9 cellular contexts compared by ENCODE assay signal in the genomic region with DNA sequence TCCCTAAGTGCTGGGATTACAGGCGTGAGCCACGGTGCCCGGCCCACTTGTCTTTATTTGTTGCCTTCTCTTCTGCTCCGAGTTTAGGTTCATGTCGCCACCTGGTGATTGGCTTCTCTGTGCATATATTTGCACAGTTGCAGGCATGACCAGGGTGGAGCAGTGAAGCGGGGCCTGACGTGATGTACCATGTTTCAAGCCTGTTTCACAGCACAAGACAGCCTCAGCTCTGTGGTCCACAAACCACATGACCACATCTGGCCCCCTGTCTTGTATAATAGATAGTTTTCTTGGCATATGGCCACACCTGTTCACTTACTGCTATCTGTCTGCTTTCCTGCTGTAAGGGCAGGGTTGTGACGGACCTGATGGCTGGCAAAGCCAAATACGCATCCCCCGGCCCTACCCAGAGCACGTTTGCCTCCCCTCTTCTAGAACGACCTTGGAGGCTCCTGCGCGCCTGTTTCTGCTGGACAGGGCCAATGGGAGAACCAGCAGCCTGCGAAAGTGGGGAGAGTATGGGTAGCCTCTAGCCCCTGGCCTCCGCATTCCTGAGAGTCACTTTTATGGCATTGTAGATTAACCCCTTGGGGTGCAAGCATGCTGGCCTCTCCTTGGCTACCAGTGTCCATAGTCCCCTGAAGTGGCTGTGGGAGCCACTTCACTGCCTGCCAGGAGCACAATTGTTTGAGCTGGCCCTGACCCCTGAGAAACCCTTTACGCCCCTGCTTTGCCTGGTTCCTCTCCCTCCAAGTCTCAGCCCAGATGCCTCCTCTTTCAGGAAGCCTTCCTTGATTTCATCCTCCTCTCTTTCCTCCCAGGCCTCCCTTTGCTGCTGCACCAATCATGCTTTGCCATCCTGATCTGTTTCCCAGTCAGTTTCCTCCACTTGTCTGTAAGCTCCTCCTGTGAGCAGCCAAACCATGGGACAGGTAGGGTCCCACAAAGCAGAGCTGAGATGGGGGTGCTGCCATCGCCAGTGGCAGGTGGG. TPM values are rescaled to one million over a fixed set of nuclear protein-coding genes. Genes with fewer than 3 reads are reported as not detected.
DNase-seq lines count a peak whose midpoint lies in the region; ATAC-seq, FAIRE-seq and TF ChIP-seq lines count a peak whose summit lies in the region.
"Had no signal": no experiment of that assay in that cellular context is flagged by ENCODE, and none has a peak within 500 bp of the region (broad histone marks: within the 10 kb centered on the region; RNA-seq: fewer than 3 reads in every experiment).

No MANE protein-coding gene starts in this region.

- H4K20me1 ChIP-seq in K562 (replicated peaks; ENCODE audit: control insufficient read depth, insufficient read depth, low read length), result no peaks in the 10 kb centered on the region; the same call in 1 of the 2 replicates

- H3K36me3 ChIP-seq in K562 (ENCODE audit: control insufficient read depth, insufficient read depth, low read length), result no peaks in the 10 kb centered on the region

- CTCF ChIA-PET in K562 (lab: Yijun Ruan, JAX; ENCODE audit: low intra/inter-chr PET ratio), result interaction anchor here (0.6 to 2.5 kb wide), 3 partner anchors 15 to 200 kb away, joined by 3 to 18 read pairs (median 6); no protein-coding TSS in a partner anchor

- 32% methylated on average over 18 of the region's 18 CpGs for WGBS in K562 (ENCODE audit: insufficient coverage, low coverage, missing lambda C conversion rate)

- no peaks in the 10 kb centered on the region for H3K79me2 ChIP-seq in K562 (ENCODE audit: control insufficient read depth, insufficient read depth, low read length)

- H2AFZ ChIP-seq in K562 (ENCODE audit: low read depth, low read length), result no peak overlapping the region

- H3K27me3 ChIP-seq in K562 (ENCODE audit: control insufficient read depth in 2 of 2, insufficient read depth in 2 of 2, low read length in 2 of 2), result peaks cover 0 to 59% of the 10 kb centered on the region in 2 experiments; a peak in 2 of 5 replicates

- peak in 2 of 3 experiments; percentile 15 to 42; a peak in 2 of 6 replicates for TF ChIP-seq CTCF in K562 (IDR thresholded peaks at IDR 0.05 in 2 of 3, conservative IDR thresholded peaks at IDR 0.05 in 1 of 3; ENCODE audit: insufficient read depth in 2 of 3, low read depth in 1 of 3, low read length in 3 of 3)

- in situ Hi-C loops in K562 (cut with MboI), result no loop called here

- H3K9ac ChIP-seq in K562 (ENCODE audit: insufficient read depth in 1 of 2, low read depth in 2 of 2, low read length in 2 of 2), result no peak overlapping the region

- no peak overlapping the region for H3K4me2 ChIP-seq in K562 (ENCODE audit: insufficient read depth, low read length)

- BruUV-seq in K562 (replicated peaks; lab: Mats Ljungman, UMichigan), result no TSS peak

- peak; percentile 35 to 62; a peak in 3 of 4 replicates for TF ChIP-seq RAD21 in K562 (CRISPR knock-in tag; conservative IDR thresholded peaks at IDR 0.05 in 1 of 2, IDR thresholded peaks at IDR 0.05 in 1 of 2)

- POLR2A ChIA-PET in K562 (lab: Yijun Ruan, JAX), result no interaction called here

- no peaks in the 10 kb centered on the region for H3K9me1 ChIP-seq in K562 (ENCODE audit: control insufficient read depth, insufficient read depth, low read length)

- no peak overlapping the region for H3K4me3 ChIP-seq in K562

- TF ChIP-seq EP300 in K562 (IDR thresholded peaks at IDR 0.05; ENCODE audit: low read length), result no peak

- no peak for TF ChIP-seq POLR2A in K562 (conservative IDR thresholded peaks at IDR 0.05)

- H3K4me1 ChIP-seq in K562 (replicated peaks in 1 of 2; ENCODE audit: control insufficient read depth in 2 of 2, insufficient read depth in 2 of 2, low read length in 2 of 2), result peaks cover 2 to 25% of the 10 kb centered on the region in 2 experiments; a peak in 2 of 5 replicates

- H3K27ac ChIP-seq in K562 (ENCODE audit: extremely low read depth, low read depth, low read length), result no peak overlapping the region
- H3K27ac ChIP-seq: C4-2B had no signal

- DNase-seq in NCI-H146 (lab: John Stamatoyannopoulos, UW), result peak; percentile 63
- DNase-seq in NCI-H146 treated with DMSO at 0.1 percent for 48 hours (lab: John Stamatoyannopoulos, UW; ENCODE audit: unreplicated experiment), result no peak
- DNase-seq in NCI-H510A treated with DMSO at 0.1 percent for 48 hours (lab: John Stamatoyannopoulos, UW), result peak; percentile 29
- DNase-seq in K562 (ENCODE audit: extremely low read depth in 1 of 4, low spot score in 3 of 4), result peak in 1 of 4 experiments; percentile 18
- peak; percentile 76 to 86 for DNase-seq in lung microvascular endothelial cell (ENCODE audit: low read depth in 2 of 2)
- DNase-seq in inferior parietal cortex (ENCODE audit: extremely low spot score), result no peak

- intact Hi-C loops in K562 (cut with micrococcal nuclease), result no loop called here

- no peaks in the 10 kb centered on the region for H3K9me3 ChIP-seq in K562 (replicated peaks; ENCODE audit: control insufficient read depth, insufficient read depth, low read depth, low read length)

- peak; percentile 29 for FAIRE-seq in K562 (lab: Jason Lieb, UNC)

- ATAC-seq in GM19452 (IDR thresholded peaks at IDR 0.05; ENCODE audit: unreplicated experiment) (peak; percentile 87), HG03354 (IDR thresholded peaks at IDR 0.05; ENCODE audit: poor library complexity, severe bottlenecking, unreplicated experiment) (peak; percentile 89), K562 (peak; percentile 48)

TF ChIP-seq in K562, 482 proteins besides CTCF, POLR2A, EP300 and RAD21 (continues in another document):
- no peak for TF ChIP-seq TRIM28 (IDR thresholded peaks at IDR 0.05)
- TF ChIP-seq SREBF2 (CRISPR knock-in tag; IDR thresholded peaks at IDR 0.05), result no peak
- no peak for TF ChIP-seq KDM5B (IDR thresholded peaks at IDR 0.05; ENCODE audit: insufficient replicate concordance, low read depth, low read length)
- TF ChIP-seq ZNF436 (CRISPR knock-in tag; IDR thresholded peaks at IDR 0.05), result peak; percentile 87

RNA-seq across cellular contexts. Expression of a gene that starts 6.0 kb away (rescaled TPM):
- total RNA-seq in K562 (2011; cell fraction: chromatin; rRNA removed; ENCODE audit: low replicate concordance), result 3.2 and 16.5 TPM in 2 replicates
- total RNA-seq in K562 (2011; cell fraction: nucleolus; rRNA removed), result 8.8 and 11.8 TPM in 2 replicates
- 7.0 TPM in 2 replicates for total RNA-seq in K562 (2011; cell fraction: nucleoplasm; rRNA removed)
- total RNA-seq in K562 (2014; rRNA removed) (1.5 and 1.7 TPM in 2 replicates), K562 (2014; rRNA removed; fragmentation: Illumina TruSeq; extraction: Trizol) (0.32 and 0.55 TPM in 2 replicates), K562 (2015; rRNA removed; fragmentation: Illumina TruSeq; extraction: Trizol) (0.41 and 0.51 TPM in 2 replicates), K562 (2021) (1.1 and 2.1 TPM in 2 replicates), lung microvascular endothelial cell (96.8 and 147 TPM in 2 replicates)
- polyA plus RNA-seq in K562 (2011; rRNA removed) (0.38 and 0.46 TPM in 2 replicates), K562 (2014; fragmentation: Illumina TruSeq; extraction: Trizol) (0.46 and 0.87 TPM in 2 replicates), K562 (2014; fragmentation: Nextera tagmentation; extraction: Ambion mirVana) (under 1 TPM in 1 of 2 experiments, not detected in 1; 0.04 TPM), K562 (2014; rRNA removed) (0.45 and 0.88 TPM in 2 replicates)
- 0.44 and 0.70 TPM in 2 replicates for polyA plus RNA-seq in K562 (2011; cell fraction: cytosol; rRNA removed)
- polyA plus RNA-seq in K562 (2011; cell fraction: nucleus; rRNA removed), result 2.6 and 3.4 TPM in 2 replicates
- 1.2 and 19.6 TPM in 2 replicates for polyA plus RNA-seq in K562 (2012)
- 0.18 and 0.45 TPM in 2 replicates for polyA minus RNA-seq in K562 (2011; rRNA and poly(A)+ RNA removed)
- polyA minus RNA-seq in K562 (2011; cell fraction: cytosol; rRNA and poly(A)+ RNA removed), result 0.48 and 1.6 TPM in 2 replicates
- polyA minus RNA-seq in K562 (2011; cell fraction: nucleus; rRNA and poly(A)+ RNA removed), result 3.6 and 4.7 TPM in 2 replicates

RNA-seq across cellular contexts. Expression of a gene that starts 34.4 kb away (rescaled TPM):
- total RNA-seq in K562 (2011; cell fraction: chromatin; rRNA removed; ENCODE audit: low replicate concordance), result not detected in 2 replicates
- not detected in 2 replicates for total RNA-seq in K562 (2011; cell fraction: nucleolus; rRNA removed)
- not detected in 2 replicates for total RNA-seq in K562 (2011; cell fraction: nucleoplasm; rRNA removed)
- total RNA-seq in K562 (2014; rRNA removed) (not detected in 2 replicates), K562 (2014; rRNA removed; fragmentation: Illumina TruSeq; extraction: Trizol) (not detected in 2 replicates), K562 (2015; rRNA removed; fragmentation: Illumina TruSeq; extraction: Trizol) (not detected in 2 replicates), K562 (2021) (not detected in 2 replicates), lung microvascular endothelial cell (1.1 and 5.2 TPM in 2 replicates)
- polyA plus RNA-seq in K562 (2011; rRNA removed) (not detected in 2 replicates), K562 (2014; fragmentation: Illumina TruSeq; extraction: Trizol) (not detected in 2 replicates), K562 (2014; fragmentation: Nextera tagmentation; extraction: Ambion mirVana) (not detected), K562 (2014; rRNA removed) (not detected in 2 replicates)
- polyA plus RNA-seq in K562 (2011; cell fraction: cytosol; rRNA removed), result not detected in 2 replicates
- polyA plus RNA-seq in K562 (2011; cell fraction: nucleus; rRNA removed), result not detected in 2 replicates
- polyA plus RNA-seq in K562 (2012), result not detected in 2 replicates
- polyA minus RNA-seq in K562 (2011; rRNA and poly(A)+ RNA removed), result not detected in 2 replicates
- polyA minus RNA-seq in K562 (2011; cell fraction: cytosol; rRNA and poly(A)+ RNA removed), result not detected in 2 replicates
- polyA minus RNA-seq in K562 (2011; cell fraction: nucleus; rRNA and poly(A)+ RNA removed), result not detected in 2 replicates

Comparison
In these comparisons a context has a peak if more than half of its experiments do, and no peak if none do; other contexts are left out.
1. DNase-seq: peak in NCI-H146 (single experiment), NCI-H510A treated with DMSO at 0.1 percent for 48 hours (single experiment) and lung microvascular endothelial cell (2 of 2); none in NCI-H146 treated with DMSO at 0.1 percent for 48 hours (single experiment) and inferior parietal cortex (single experiment).
2. Peak in every context shown above with its lines, with median percentiles within 50 percentile points of each other: ATAC-seq.